Comparison of ENCODE assay signal across 1 cellular context in genomic region chr3:61743686-61744242, GRCh38.
TF ChIP-seq lines count a peak whose summit lies in the region.

No MANE protein-coding gene starts in this region.

TF ChIP-seq in GM23338, 12 proteins besides CTCF, POLR2A, EP300 and RAD21 (continued from another document):
- TF ChIP-seq ZNF462 (CRISPR knock-in tag; IDR thresholded peaks at IDR 0.05) (no peak), CREB1 (CRISPR knock-in tag; IDR thresholded peaks at IDR 0.05; ENCODE audit: low read depth) (no peak), EZH2phosphoT487 (IDR thresholded peaks at IDR 0.05; ENCODE audit: unreplicated experiment) (no peak), STAT1 (IDR thresholded peaks at IDR 0.05; ENCODE audit: unreplicated experiment) (no peak)
